Comparison of ENCODE assay signal across 2 cellular contexts in the genomic region with DNA sequence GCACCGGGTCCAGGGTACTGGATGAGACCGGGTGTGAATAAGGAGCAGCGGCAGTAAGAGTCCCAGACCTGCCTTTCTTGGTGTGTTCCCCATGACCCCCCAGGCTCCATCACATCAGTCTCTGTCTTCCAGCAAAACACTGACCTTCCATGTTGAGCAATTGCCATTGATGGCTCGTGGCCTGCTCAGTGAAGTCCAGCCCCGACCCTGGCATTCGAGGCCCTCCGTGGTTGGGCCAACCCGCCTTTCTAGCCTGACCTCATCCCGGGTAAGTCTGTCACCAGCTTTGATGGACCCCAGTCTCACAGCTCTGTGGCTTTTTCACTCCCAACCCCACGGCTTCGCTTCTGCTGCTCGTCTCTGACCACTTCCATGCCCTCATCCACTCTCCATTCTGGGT.
TF ChIP-seq lines count a peak whose summit lies in the region.

No MANE protein-coding gene starts in this region.

TF ChIP-seq in IMR-90, 13 proteins besides CTCF, POLR2A, EP300 and RAD21:
- no peak for TF ChIP-seq RFX5 (IDR thresholded peaks at IDR 0.05; ENCODE audit: low read depth, low read length)
- no peak for TF ChIP-seq CEBPB (IDR thresholded peaks at IDR 0.05; ENCODE audit: low read depth, low read length)
- TF ChIP-seq NFE2L2 (IDR thresholded peaks at IDR 0.05; ENCODE audit: low read depth, low read length): no peak
- no peak for TF ChIP-seq MAZ (IDR thresholded peaks at IDR 0.05; ENCODE audit: borderline replicate concordance, low read depth, low read length)
- no peak for TF ChIP-seq FOS (IDR thresholded peaks at IDR 0.05; ENCODE audit: low read depth, low read length)
- no peak for TF ChIP-seq RCOR1 (IDR thresholded peaks at IDR 0.05; ENCODE audit: insufficient replicate concordance, low read length)
- no peak for TF ChIP-seq CHD1 (IDR thresholded peaks at IDR 0.05; ENCODE audit: low read depth, low read length)
- TF ChIP-seq, protein P1, sequence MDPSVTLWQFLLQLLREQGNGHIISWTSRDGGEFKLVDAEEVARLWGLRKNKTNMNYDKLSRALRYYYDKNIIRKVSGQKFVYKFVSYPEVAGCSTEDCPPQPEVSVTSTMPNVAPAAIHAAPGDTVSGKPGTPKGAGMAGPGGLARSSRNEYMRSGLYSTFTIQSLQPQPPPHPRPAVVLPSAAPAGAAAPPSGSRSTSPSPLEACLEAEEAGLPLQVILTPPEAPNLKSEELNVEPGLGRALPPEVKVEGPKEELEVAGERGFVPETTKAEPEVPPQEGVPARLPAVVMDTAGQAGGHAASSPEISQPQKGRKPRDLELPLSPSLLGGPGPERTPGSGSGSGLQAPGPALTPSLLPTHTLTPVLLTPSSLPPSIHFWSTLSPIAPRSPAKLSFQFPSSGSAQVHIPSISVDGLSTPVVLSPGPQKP (IDR thresholded peaks at IDR 0.05; ENCODE audit: borderline replicate concordance, low read depth, low read length): no peak

TF ChIP-seq in GM12891, 5 proteins besides CTCF, POLR2A, EP300 and RAD21:
- no peak for TF ChIP-seq POU2F2 (IDR thresholded peaks at IDR 0.05; ENCODE audit: low read depth, low read length)
- TF ChIP-seq POLR2AphosphoS5 (IDR thresholded peaks at IDR 0.05; ENCODE audit: low read depth, low read length): no peak
- no peak for TF ChIP-seq SPI1 (IDR thresholded peaks at IDR 0.05; ENCODE audit: low read depth, low read length)
- TF ChIP-seq TAF1 (IDR thresholded peaks at IDR 0.05; ENCODE audit: low read depth, low read length): no peak
- no peak for TF ChIP-seq PAX5 (IDR thresholded peaks at IDR 0.05; ENCODE audit: insufficient read depth, low read length, severe bottlenecking)
TF ChIP-seq in GM12891: peak in this region for 0.
